ENCODE assay signal across 8 cellular contexts in genomic region chr16:88811600-88811849, GRCh38. TPM values are rescaled to one million over a fixed set of nuclear protein-coding genes. Genes with fewer than 3 reads are reported as not detected.
DNase-seq lines count a peak whose midpoint lies in the region; ATAC-seq, FAIRE-seq and TF ChIP-seq lines count a peak whose summit lies in the region.

No MANE protein-coding gene starts in this region.

- H3K27me3 ChIP-seq in RWPE2 (ENCODE audit: insufficient read depth, poor library complexity, severe bottlenecking) = no peaks in the 10 kb centered on the region
- no peaks in the 10 kb centered on the region for H3K27me3 ChIP-seq in small intestine (ENCODE audit: control insufficient read depth in 2 of 2, insufficient read depth in 2 of 2, low read length in 2 of 2)

- TF ChIP-seq CTCF in AG04449 (IDR thresholded peaks at IDR 0.05; ENCODE audit: insufficient read depth, low read length, missing control alignments) (no peak), RWPE2 (IDR thresholded peaks at IDR 0.05; ENCODE audit: poor library complexity, severe bottlenecking) (no peak), fibroblast of the aortic adventitia (IDR thresholded peaks at IDR 0.05; ENCODE audit: insufficient read depth, low read length) (no peak)

- no peak for FAIRE-seq in small intestine (lab: Jason Lieb, UNC)

- H3K36me3 ChIP-seq in RWPE2 (ENCODE audit: low read depth) (peaks cover 41% of the 10 kb centered on the region), small intestine (ENCODE audit: control insufficient read depth in 2 of 2, insufficient read depth in 2 of 2, low read length in 2 of 2) (no peaks in the 10 kb centered on the region)

- DNase-seq in AG04449 (ENCODE audit: low read depth, low spot score) (no peak), RWPE2 (ENCODE audit: low spot score) (no peak), fibroblast of the aortic adventitia (ENCODE audit: low read depth) (no peak), small intestine (no peak), NCI-H1417 (lab: John Stamatoyannopoulos, UW) (no peak), NK-92 (lab: John Stamatoyannopoulos, UW; ENCODE audit: unreplicated experiment) (no peak)

- H3K4me1 ChIP-seq in RWPE2 (ENCODE audit: insufficient read depth, poor library complexity, severe bottlenecking) (peaks cover 6% of the 10 kb centered on the region), small intestine (ENCODE audit: control insufficient read depth in 2 of 2, insufficient read depth in 1 of 2, low read depth in 1 of 2, low read length in 1 of 2) (peaks cover 0 to 9% of the 10 kb centered on the region in 2 donors)

- POLR2A ChIA-PET in AG04449 (lab: Yijun Ruan, JAX) = interaction anchor here (0.6 to 2.4 kb wide), 4 partner anchors 26 to 282 kb away, joined by 3 to 8 read pairs (median 6); partner anchors contain the start of genes ACSF3 and PIEZO1

- ATAC-seq in GM21381 (IDR thresholded peaks at IDR 0.05; ENCODE audit: unreplicated experiment) (peak; percentile 16), RWPE2 (ENCODE audit: low read depth) (no peak), esophagus mucosa (no peak)

- peak overlapping the region; percentile 88 for H3K27ac ChIP-seq in RWPE2 (ENCODE audit: poor library complexity, severe bottlenecking)
- peak overlapping the region; percentile 76 to 95 for H3K27ac ChIP-seq in small intestine (ENCODE audit: low read depth in 1 of 2, low read length in 1 of 2)

- H3K4me3 ChIP-seq in AG04449 (ENCODE audit: low read depth, low read length) = peak overlapping the region; percentile 83
- H3K4me3 ChIP-seq in RWPE2 (ENCODE audit: severe bottlenecking) = peak overlapping the region; percentile 57
- H3K4me3 ChIP-seq in fibroblast of the aortic adventitia (ENCODE audit: low read depth, low read length) = peak overlapping the region; percentile 84
- peak overlapping the region; percentile 58 to 72 for H3K4me3 ChIP-seq in small intestine (ENCODE audit: low read depth in 1 of 2, low read length in 2 of 2)

- no peaks in the 10 kb centered on the region for H3K9me3 ChIP-seq in RWPE2 (ENCODE audit: severe bottlenecking)
- no peaks in the 10 kb centered on the region for H3K9me3 ChIP-seq in small intestine (ENCODE audit: control insufficient read depth, low read depth)

- WGBS in small intestine, 3 donors = 0% methylated on average over 20 to 30 of the region's 30 CpGs

- CTCF ChIA-PET in AG04449 (lab: Yijun Ruan, JAX) = interaction anchor here (1.2 to 4.0 kb wide), 5 partner anchors 16 to 356 kb away, joined by 3 to 23 read pairs (median 7); no protein-coding TSS in a partner anchor

RNA-seq across cellular contexts. Expression of gene APRT, which starts 0.2 kb away (rescaled TPM):
- total RNA-seq in fibroblast of the aortic adventitia (ENCODE audit: low replicate concordance) (54.0 and 73.8 TPM in 2 replicates), esophagus mucosa (207 TPM)
- polyA plus RNA-seq in small intestine = 100 to 1,000 TPM; 197 to 255 (median 247) TPM

RNA-seq across cellular contexts. Expression of gene CDT1, which starts 7.9 kb away (rescaled TPM):
- total RNA-seq in fibroblast of the aortic adventitia (ENCODE audit: low replicate concordance) = 0.82 and 26.8 TPM in 2 replicates
- polyA plus RNA-seq in small intestine = 10 to 100 TPM in 1 of 3 donors, 1 to 10 TPM in 2; 1.1 to 16.7 (median 2.2) TPM
- total RNA-seq in esophagus mucosa = 21.6 TPM

RNA-seq across cellular contexts. Expression of gene PIEZO1, which starts 26.5 kb away (rescaled TPM):
- total RNA-seq in fibroblast of the aortic adventitia (ENCODE audit: low replicate concordance) = 143 and 150 TPM in 2 replicates
- polyA plus RNA-seq in small intestine = 10 to 100 TPM; 22.8 to 95.0 (median 27.8) TPM
- 64.7 TPM for total RNA-seq in esophagus mucosa

RNA-seq across cellular contexts. Expression of gene GALNS, which starts 45.2 kb away (rescaled TPM):
- total RNA-seq in fibroblast of the aortic adventitia (ENCODE audit: low replicate concordance) (11.6 and 22.5 TPM in 2 replicates), esophagus mucosa (17.0 TPM)
- 10 to 100 TPM; 28.3 to 35.4 (median 32.4) TPM for polyA plus RNA-seq in small intestine

RNA-seq across cellular contexts. Expression of gene TRAPPC2L, which starts 45.4 kb away (rescaled TPM):
- total RNA-seq in fibroblast of the aortic adventitia (ENCODE audit: low replicate concordance) = 30.6 and 57.2 TPM in 2 replicates
- polyA plus RNA-seq in small intestine = 10 to 100 TPM; 46.6 to 84.8 (median 60.6) TPM
- total RNA-seq in esophagus mucosa = 61.0 TPM
